16 cellular contexts compared by ENCODE assay signal in genomic region chr15:71921191-71921590, GRCh38.
"Had no signal": no experiment of that assay in that cellular context is flagged by ENCODE, and none has a peak within 500 bp of the region (broad histone marks: within the 10 kb centered on the region; RNA-seq: fewer than 3 reads in every experiment).

No MANE protein-coding gene starts in this region.

- H3K4me1 ChIP-seq: gastroesophageal sphincter, lower lobe of right lung, thyroid gland, vagina had no signal

- H3K27ac ChIP-seq: gastroesophageal sphincter, lower lobe of right lung, thyroid gland, vagina had no signal

- H3K4me3 ChIP-seq: gastroesophageal sphincter, lower lobe of right lung, smooth muscle cell, thyroid gland, vagina had no signal

- H3K36me3 ChIP-seq: thyroid gland, vagina had no signal

- H3K27me3 ChIP-seq: gastroesophageal sphincter, thyroid gland, vagina had no signal

- DNase-seq: activated CD4-positive, alpha-beta memory T cell treated with anti-CD3 and anti-CD28 coated beads for 36 hours; activated CD4-positive, alpha-beta T cell treated with anti-CD3 and anti-CD28 coated beads for 1 hour; activated gamma-delta T cell treated with Interleukin-2 at 50 U/mL for 16 hours; activated naive CD8-positive, alpha-beta T cell treated with anti-CD3 and anti-CD28 coated beads, Interleukin-2, amount 10 ng/mL, durations not matched to agents 7 days and 5 days; activated T-cell treated with anti-CD3 and anti-CD28 coated beads, Interleukin-2, amount 50 U/mL, for 48 hours; anterior cingulate cortex; hippocampal formation; kidney glomerular epithelial cell; lower lobe of right lung; naive thymus-derived CD4-positive, alpha-beta T cell; T-helper 9 cell; thyroid gland had no signal

- H3K9me3 Mint-ChIP-seq: activated CD4-positive, alpha-beta memory T cell treated with anti-CD3 and anti-CD28 coated beads for 36 hours; activated naive CD8-positive, alpha-beta T cell treated with anti-CD3 and anti-CD28 coated beads, Interleukin-2, amount 10 ng/mL, durations not matched to agents 7 days and 5 days; naive thymus-derived CD4-positive, alpha-beta T cell had no signal

- H3K27me3 Mint-ChIP-seq: activated CD4-positive, alpha-beta memory T cell treated with anti-CD3 and anti-CD28 coated beads for 36 hours; activated naive CD8-positive, alpha-beta T cell treated with anti-CD3 and anti-CD28 coated beads, Interleukin-2, amount 10 ng/mL, durations not matched to agents 7 days and 5 days; naive thymus-derived CD4-positive, alpha-beta T cell had no signal

- ATAC-seq: gastroesophageal sphincter; lower lobe of right lung; naive thymus-derived CD4-positive, alpha-beta T cell; right cardiac atrium had no signal

- H3K27ac Mint-ChIP-seq: activated CD4-positive, alpha-beta memory T cell treated with anti-CD3 and anti-CD28 coated beads for 36 hours; activated naive CD8-positive, alpha-beta T cell treated with anti-CD3 and anti-CD28 coated beads, Interleukin-2, amount 10 ng/mL, durations not matched to agents 7 days and 5 days; naive thymus-derived CD4-positive, alpha-beta T cell had no signal

- H3K4me3 Mint-ChIP-seq: activated CD4-positive, alpha-beta memory T cell treated with anti-CD3 and anti-CD28 coated beads for 36 hours; activated naive CD8-positive, alpha-beta T cell treated with anti-CD3 and anti-CD28 coated beads, Interleukin-2, amount 10 ng/mL, durations not matched to agents 7 days and 5 days; naive thymus-derived CD4-positive, alpha-beta T cell had no signal

- H3K9me3 ChIP-seq: gastroesophageal sphincter, lower lobe of right lung, thyroid gland, vagina had no signal

- H3K4me1 Mint-ChIP-seq: activated naive CD8-positive, alpha-beta T cell treated with anti-CD3 and anti-CD28 coated beads, Interleukin-2, amount 10 ng/mL, durations not matched to agents 7 days and 5 days; naive thymus-derived CD4-positive, alpha-beta T cell had no signal
